9 cellular contexts compared by ENCODE assay signal in genomic region chr1:205396972-205397616, GRCh38. TPM values are rescaled to one million over a fixed set of nuclear protein-coding genes. Genes with fewer than 3 reads are reported as not detected.
DNase-seq lines count a peak whose midpoint lies in the region; ATAC-seq, FAIRE-seq and TF ChIP-seq lines count a peak whose summit lies in the region.
"Had no signal": no experiment of that assay in that cellular context is flagged by ENCODE, and none has a peak within 500 bp of the region (broad histone marks: within the 10 kb centered on the region; RNA-seq: fewer than 3 reads in every experiment).

No MANE protein-coding gene starts in this region.

- RAD21 ChIA-PET in HCT116 (lab: Charles Lee; ENCODE audit: low non-redundant PET in 1 of 2, low total read pairs in 2 of 2, uncharacterized antibody in 2 of 2, unreplicated experiment in 2 of 2), result interaction anchor here (0.7 to 2.6 kb wide), 10 partner anchors 34 to 127 kb away, joined by 3 to 26 read pairs (median 5); no protein-coding TSS in a partner anchor

- no peaks in the 10 kb centered on the region for H3K9me3 Mint-ChIP-seq in activated naive CD8-positive, alpha-beta T cell treated with anti-CD3 and anti-CD28 coated beads for 36 hours

- H3K36me3 ChIP-seq in HCT116 (ENCODE audit: control insufficient read depth in 1 of 2, insufficient read depth in 2 of 2, low read length in 2 of 2) (no peaks in the 10 kb centered on the region), small intestine (ENCODE audit: control insufficient read depth in 2 of 2, insufficient read depth in 2 of 2, low read length in 2 of 2) (no peaks in the 10 kb centered on the region)
- H3K36me3 ChIP-seq: neutrophil had no signal

- TF ChIP-seq CTCF in HCT116 (IDR thresholded peaks at IDR 0.05 in 2 of 3, conservative IDR thresholded peaks at IDR 0.05 in 1 of 3; ENCODE audit: borderline replicate concordance in 1 of 3, insufficient read depth in 1 of 3, low read depth in 2 of 3, low read length in 2 of 3), result peak; percentile 82 to 97 (median 93)

- H3K27ac Mint-ChIP-seq in activated naive CD8-positive, alpha-beta T cell treated with anti-CD3 and anti-CD28 coated beads for 36 hours, result no peak overlapping the region

- no peak overlapping the region for H3K4me3 Mint-ChIP-seq in activated naive CD8-positive, alpha-beta T cell treated with anti-CD3 and anti-CD28 coated beads for 36 hours

- H3K9ac ChIP-seq in HCT116 (ENCODE audit: low read length), result no peak overlapping the region

- H3K36me3 Mint-ChIP-seq in activated naive CD8-positive, alpha-beta T cell treated with anti-CD3 and anti-CD28 coated beads for 36 hours, result no peaks in the 10 kb centered on the region

- H3K79me2 ChIP-seq in HCT116 (ENCODE audit: insufficient read depth, low read length), result no peaks in the 10 kb centered on the region

- peaks cover 4% of the 10 kb centered on the region for H3K27me3 Mint-ChIP-seq in activated naive CD8-positive, alpha-beta T cell treated with anti-CD3 and anti-CD28 coated beads for 36 hours

- H3K9me3 ChIP-seq in HCT116 (ENCODE audit: control insufficient read depth in 1 of 2, insufficient read depth in 1 of 2, low read depth in 1 of 2, low read length in 2 of 2), result no peaks in the 10 kb centered on the region
- H3K9me3 ChIP-seq in small intestine (ENCODE audit: control insufficient read depth, low read depth), result no peaks in the 10 kb centered on the region
- H3K9me3 ChIP-seq: neutrophil had no signal

- peak; percentile 99 for TF ChIP-seq RAD21 in HCT116 (IDR thresholded peaks at IDR 0.05; ENCODE audit: low read depth)

- TF ChIP-seq POLR2A in HCT116 (IDR thresholded peaks at IDR 0.05; ENCODE audit: borderline replicate concordance, extremely low read depth, insufficient read depth, insufficient read length), result no peak

- 2 to 5% (median 3%) methylated on average over 6 of the region's 6 CpGs for WGBS in small intestine, 3 donors

- H3K27me3 ChIP-seq in HCT116 (ENCODE audit: insufficient read depth, low read length), result no peaks in the 10 kb centered on the region
- H3K27me3 ChIP-seq in small intestine (ENCODE audit: control insufficient read depth in 2 of 2, insufficient read depth in 2 of 2, low read length in 2 of 2), result no peaks in the 10 kb centered on the region

- FAIRE-seq in small intestine (lab: Jason Lieb, UNC), result no peak

- H4K20me1 ChIP-seq in HCT116 (ENCODE audit: insufficient read depth), result no peaks in the 10 kb centered on the region

- POLR2A ChIA-PET in HCT116 (lab: Charles Lee), result interaction anchor here (1.5 kb wide), 1 partner anchor 42 kb away, joined by 5 read pairs; no protein-coding TSS in a partner anchor

- peak overlapping the region; percentile 21; the same call in 1 of the 2 replicates for H3K4me2 ChIP-seq in HCT116 (ENCODE audit: low read length)

- H3K4me3 ChIP-seq in HCT116 (replicated peaks in 1 of 2; ENCODE audit: low read depth in 1 of 2, low read length in 2 of 2), result no peak overlapping the region
- H3K4me3 ChIP-seq in small intestine (ENCODE audit: low read depth in 1 of 2, low read length in 2 of 2), result no peak overlapping the region

- intact Hi-C loops in HCT116 (cut with micrococcal nuclease), result loop anchor here (1.0 kb wide), 3 partner anchors 88 to 260 kb away; no protein-coding TSS in a partner anchor
- intact Hi-C loops in left ventricle myocardium superior (cut with micrococcal nuclease), result loop anchor here (5.0 kb wide), 1 partner anchor 90 kb away; no protein-coding TSS in a partner anchor

- H3K4me1 ChIP-seq in HCT116 (ENCODE audit: control insufficient read depth in 1 of 2, insufficient read depth in 2 of 2, low read length in 2 of 2), result peaks cover 0 to 8% of the 10 kb centered on the region in 2 experiments; a peak in 2 of 4 replicates
- H3K4me1 ChIP-seq in small intestine (ENCODE audit: control insufficient read depth in 2 of 2, insufficient read depth in 1 of 2, low read depth in 1 of 2, low read length in 1 of 2), result no peaks in the 10 kb centered on the region

- H3K9me2 ChIP-seq in HCT116 (ENCODE audit: insufficient read depth), result no peaks in the 10 kb centered on the region

- H3K4me1 Mint-ChIP-seq in activated naive CD8-positive, alpha-beta T cell treated with anti-CD3 and anti-CD28 coated beads for 36 hours, result peaks cover 4% of the 10 kb centered on the region

- DNase-seq in CMK (ENCODE audit: low read depth), result peak; percentile 29
- DNase-seq in HCT116 (ENCODE audit: low read depth, low spot score), result peak; percentile 77
- DNase-seq in NCI-H345 treated with DMSO at 0.1 percent for 48 hours (lab: John Stamatoyannopoulos, UW; ENCODE audit: unreplicated experiment), result peak; percentile 79
- peak; percentile 19 for DNase-seq in activated naive CD8-positive, alpha-beta T cell treated with anti-CD3 and anti-CD28 coated beads for 36 hours
- no peak for DNase-seq in left ventricle myocardium superior
- peak; percentile 71 for DNase-seq in small intestine
- no peak for DNase-seq in effector CD8-positive, alpha-beta T cell (lab: John Stamatoyannopoulos, UW)
- no peak for DNase-seq in activated naive CD4-positive, alpha-beta T cell treated with anti-CD3 and anti-CD28 coated beads, Interleukin-2, amount 50 U/mL, for 16 hours

- CTCF ChIA-PET in HCT116 (lab: Charles Lee), result interaction anchor here (0.6 to 3.4 kb wide), 19 partner anchors 10 to 268 kb away, joined by 3 to 85 read pairs (median 4); no protein-coding TSS in a partner anchor

- H3K27ac ChIP-seq in HCT116 (ENCODE audit: low read depth, low read length) (no peak overlapping the region), small intestine (ENCODE audit: low read depth in 1 of 2, low read length in 1 of 2) (no peak overlapping the region)
- H3K27ac ChIP-seq: neutrophil had no signal

- BruUV-seq in HCT116 (replicated peaks; lab: Mats Ljungman, UMichigan), result no TSS peak

- ATAC-seq in HCT116 (peak; percentile 99), left ventricle myocardium superior (peak; percentile 69)

- peak overlapping the region; percentile 73 for H2AFZ ChIP-seq in HCT116 (ENCODE audit: low read depth, low read length, poor library complexity, severe bottlenecking)

TF ChIP-seq in HCT116, 20 proteins besides CTCF, POLR2A, EP300 and RAD21 (continues in another document):
- no peak for TF ChIP-seq JUND (IDR thresholded peaks at IDR 0.05)
- no peak for TF ChIP-seq YY1 (IDR thresholded peaks at IDR 0.05; ENCODE audit: extremely low read depth, insufficient replicate concordance, low read depth, low read length)
- no peak for TF ChIP-seq SRF (IDR thresholded peaks at IDR 0.05; ENCODE audit: low read depth)
- no peak for TF ChIP-seq EGR1 (IDR thresholded peaks at IDR 0.05; ENCODE audit: low read depth)
- TF ChIP-seq ZNF274 (IDR thresholded peaks at IDR 0.05; ENCODE audit: low read depth, low read length), result no peak
- TF ChIP-seq, protein P1, sequence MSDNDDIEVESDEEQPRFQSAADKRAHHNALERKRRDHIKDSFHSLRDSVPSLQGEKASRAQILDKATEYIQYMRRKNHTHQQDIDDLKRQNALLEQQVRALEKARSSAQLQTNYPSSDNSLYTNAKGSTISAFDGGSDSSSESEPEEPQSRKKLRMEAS (IDR thresholded peaks at IDR 0.05), result no peak
- TF ChIP-seq EZH2phosphoT487 (IDR thresholded peaks at IDR 0.05; ENCODE audit: borderline replicate concordance), result no peak
- no peak for TF ChIP-seq ATF3 (IDR thresholded peaks at IDR 0.05)
- no peak for TF ChIP-seq SP1 (IDR thresholded peaks at IDR 0.05; ENCODE audit: low read depth)
- no peak for TF ChIP-seq FOSL1 (IDR thresholded peaks at IDR 0.05; ENCODE audit: low read depth)
- TF ChIP-seq SIN3A (IDR thresholded peaks at IDR 0.05; ENCODE audit: low read depth), result no peak
- no peak for TF ChIP-seq TCF7L2 (IDR thresholded peaks at IDR 0.05; ENCODE audit: borderline replicate concordance, extremely low read depth, insufficient read depth, insufficient read length)

RNA-seq across cellular contexts. Expression of gene LEMD1, which starts 24.8 kb away (rescaled TPM):
- total RNA-seq in HCT116 (2021; ENCODE audit: unreplicated experiment), result 11.9 TPM
- 14.9 and 21.8 TPM in 2 replicates for polyA plus RNA-seq in HCT116 (2012)
- under 1 TPM in 1 of 2 experiments, not detected in 1; 0.78 TPM for total RNA-seq in activated naive CD8-positive, alpha-beta T cell treated with anti-CD3 and anti-CD28 coated beads for 36 hours
- not detected for total RNA-seq in left ventricle myocardium superior
- 1 to 10 TPM in 2 of 3 donors, under 1 TPM in 1; 0.34 to 3.8 (median 1.1) TPM for polyA plus RNA-seq in small intestine

RNA-seq across cellular contexts. Expression of gene KLHDC8A, which starts 40.4 kb away (rescaled TPM):
- total RNA-seq in HCT116 (2021; ENCODE audit: unreplicated experiment), result 0.49 TPM
- 0.17 TPM in 2 replicates for polyA plus RNA-seq in HCT116 (2012)
- not detected for total RNA-seq in activated naive CD8-positive, alpha-beta T cell treated with anti-CD3 and anti-CD28 coated beads for 36 hours
- total RNA-seq in left ventricle myocardium superior, result not detected
- 1 to 10 TPM in 2 of 3 donors, under 1 TPM in 1; 0.22 to 1.7 (median 1.1) TPM for polyA plus RNA-seq in small intestine

RNA-seq across cellular contexts. Expression of gene BLACAT1, which starts 58.8 kb away (rescaled TPM):
- total RNA-seq in HCT116 (2021; ENCODE audit: unreplicated experiment) (3.9 TPM), left ventricle myocardium superior (not detected)
- polyA plus RNA-seq in HCT116 (2012), result 3.2 and 4.4 TPM in 2 replicates
- under 1 TPM; 0.12 to 0.19 TPM for total RNA-seq in activated naive CD8-positive, alpha-beta T cell treated with anti-CD3 and anti-CD28 coated beads for 36 hours
- polyA plus RNA-seq in small intestine, result under 1 TPM in 2 of 3 donors, not detected in 1; 0.22 to 0.30 TPM

Comparison
In these comparisons a context has a peak if more than half of its experiments do, and no peak if none do; other contexts are left out.
1. DNase-seq: peak in CMK (single experiment), HCT116 (single experiment), NCI-H345 treated with DMSO at 0.1 percent for 48 hours (single experiment), activated naive CD8-positive, alpha-beta T cell treated with anti-CD3 and anti-CD28 coated beads for 36 hours (single experiment) and small intestine (single experiment); none in left ventricle myocardium superior (single experiment), effector CD8-positive, alpha-beta T cell (single experiment) and activated naive CD4-positive, alpha-beta T cell treated with anti-CD3 and anti-CD28 coated beads, Interleukin-2, amount 50 U/mL, for 16 hours (single experiment).